Comparison of ENCODE assay signal across 16 cellular contexts in the genomic region with DNA sequence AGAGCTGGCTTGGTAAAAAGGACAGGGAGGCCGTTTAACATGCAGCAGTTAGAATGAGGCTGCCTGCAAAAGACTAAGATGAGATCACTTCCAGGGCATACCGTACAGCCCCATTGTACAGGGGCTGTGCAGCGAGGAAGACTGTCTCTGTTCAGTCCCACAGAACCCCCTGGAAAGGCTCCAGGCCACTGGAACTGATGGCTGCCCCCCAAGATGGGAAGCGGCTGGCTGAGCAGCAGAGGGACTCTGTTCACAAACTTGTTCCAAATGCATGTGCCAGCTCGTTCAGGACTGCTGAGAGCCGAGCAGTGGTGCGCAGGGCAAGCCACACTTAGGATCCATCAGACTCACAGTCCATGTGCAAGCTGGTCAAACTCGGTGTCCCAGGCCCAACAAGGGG.
DNase-seq lines count a peak whose midpoint lies in the region; ATAC-seq and TF ChIP-seq lines count a peak whose summit lies in the region.
"Had no signal": no experiment of that assay in that cellular context is flagged by ENCODE, and none has a peak within 500 bp of the region (broad histone marks: within the 10 kb centered on the region; RNA-seq: fewer than 3 reads in every experiment).

No MANE protein-coding gene starts in this region.

- no peaks in the 10 kb centered on the region for H3K36me3 Mint-ChIP-seq in brain
- H3K36me3 Mint-ChIP-seq in stimulated activated memory B cell treated with anti-CD40 and anti-IgM and Interleukin-4, amounts not matched to agents 10 μg/mL and 1 μg/mL and 100 μg/mL, for 72 hours, result peaks cover 27% of the 10 kb centered on the region
- H3K36me3 Mint-ChIP-seq in activated CD8-positive, alpha-beta T cell treated with anti-CD3 and anti-CD28 coated beads, Interleukin-2, amount 10 ng/mL, durations not matched to agents 7 days and 5 days (ENCODE audit: low read depth), result peaks cover 4% of the 10 kb centered on the region
- H3K36me3 Mint-ChIP-seq: mesothelial cell of epicardium, WTC11 had no signal

- H3K9me3 ChIP-seq in HEK293 (ENCODE audit: control insufficient read depth, insufficient read depth, low read depth, low read length), result no peaks in the 10 kb centered on the region
- no peaks in the 10 kb centered on the region for H3K9me3 ChIP-seq in left ventricle myocardium inferior (replicated peaks)
- H3K9me3 ChIP-seq: breast epithelium, gastrocnemius medialis had no signal

- H3K27ac ChIP-seq in HEK293 (ENCODE audit: extremely low read depth, low read depth, low read length) (no peak overlapping the region), left ventricle myocardium inferior (replicated peaks) (peak overlapping the region; percentile 87)
- H3K27ac ChIP-seq: breast epithelium, gastrocnemius medialis had no signal

- H3K27ac Mint-ChIP-seq in brain, result peak overlapping the region; percentile 62 to 93 (median 79)
- peak overlapping the region; percentile 90 for H3K27ac Mint-ChIP-seq in stimulated activated memory B cell treated with anti-CD40 and anti-IgM and Interleukin-4, amounts not matched to agents 10 μg/mL and 1 μg/mL and 100 μg/mL, for 72 hours
- no peak overlapping the region for H3K27ac Mint-ChIP-seq in activated CD8-positive, alpha-beta T cell treated with anti-CD3 and anti-CD28 coated beads, Interleukin-2, amount 10 ng/mL, durations not matched to agents 7 days and 5 days
- H3K27ac Mint-ChIP-seq: mesothelial cell of epicardium had no signal

- TF ChIP-seq CTCF in HEK293 (tag by site-specific recombination; IDR thresholded peaks at IDR 0.05) (no peak), brain (conservative IDR thresholded peaks at IDR 0.05) (no peak), left ventricle myocardium inferior (IDR thresholded peaks at IDR 0.05; ENCODE audit: borderline replicate concordance) (no peak)

- H3K36me3 ChIP-seq in HEK293 (ENCODE audit: control insufficient read depth in 2 of 2, insufficient read depth in 1 of 2, low read length in 2 of 2) (no peaks in the 10 kb centered on the region), left ventricle myocardium inferior (no peaks in the 10 kb centered on the region)
- H3K36me3 ChIP-seq: breast epithelium, gastrocnemius medialis had no signal

- H3K27me3 ChIP-seq in left ventricle myocardium inferior (ENCODE audit: low read depth), result no peaks in the 10 kb centered on the region
- H3K27me3 ChIP-seq: breast epithelium, gastrocnemius medialis had no signal

- H3K4me1 Mint-ChIP-seq in brain, result peaks cover 83% of the 10 kb centered on the region
- H3K4me1 Mint-ChIP-seq in stimulated activated memory B cell treated with anti-CD40 and anti-IgM and Interleukin-4, amounts not matched to agents 10 μg/mL and 1 μg/mL and 100 μg/mL, for 72 hours, result peaks cover 71% of the 10 kb centered on the region
- peaks cover 18% of the 10 kb centered on the region for H3K4me1 Mint-ChIP-seq in activated CD8-positive, alpha-beta T cell treated with anti-CD3 and anti-CD28 coated beads, Interleukin-2, amount 10 ng/mL, durations not matched to agents 7 days and 5 days (ENCODE audit: low read depth)

- intact Hi-C loops in left ventricle myocardium inferior (cut with micrococcal nuclease), result no loop called here

- POLR2A ChIA-PET in HEK293 (lab: Yijun Ruan, JAX), result no interaction called here
- POLR2A ChIA-PET in activated CD8-positive, alpha-beta T cell treated with anti-CD3 and anti-CD28 coated beads, Interleukin-2, amount 10 ng/mL, durations not matched to agents 7 days and 5 days (lab: Charles Lee), result no interaction called here

- H3K27me3 Mint-ChIP-seq in brain, result peaks cover 3% of the 10 kb centered on the region
- H3K27me3 Mint-ChIP-seq in stimulated activated memory B cell treated with anti-CD40 and anti-IgM and Interleukin-4, amounts not matched to agents 10 μg/mL and 1 μg/mL and 100 μg/mL, for 72 hours, result no peaks in the 10 kb centered on the region
- no peaks in the 10 kb centered on the region for H3K27me3 Mint-ChIP-seq in activated CD8-positive, alpha-beta T cell treated with anti-CD3 and anti-CD28 coated beads, Interleukin-2, amount 10 ng/mL, durations not matched to agents 7 days and 5 days (ENCODE audit: low read depth)

- DNase-seq in left ventricle myocardium inferior, result no peak
- DNase-seq in activated CD4-positive, alpha-beta T cell treated with anti-CD3 and anti-CD28 coated beads for 1 hour, result no peak
- no peak for DNase-seq in NCI-H82 treated with DMSO at 0.1 percent for 48 hours (lab: John Stamatoyannopoulos, UW; ENCODE audit: unreplicated experiment)
- no peak for DNase-seq in activated CD8-positive, alpha-beta T cell treated with anti-CD3 and anti-CD28 coated beads, Interleukin-2, amount 10 ng/mL, durations not matched to agents 7 days and 5 days
- DNase-seq: gastrocnemius medialis; MM.1S; NCI-H526; occipital lobe; stimulated activated naive CD8-positive, alpha-beta T cell treated with anti-CD3 and anti-CD28 coated beads, Interleukin-15, Interleukin-2, amounts not matched to agents 100 U/mL and 50 U/mL, for 24 hours had no signal

- H3K9me3 Mint-ChIP-seq in brain, result no peaks in the 10 kb centered on the region
- H3K9me3 Mint-ChIP-seq in stimulated activated memory B cell treated with anti-CD40 and anti-IgM and Interleukin-4, amounts not matched to agents 10 μg/mL and 1 μg/mL and 100 μg/mL, for 72 hours, result no peaks in the 10 kb centered on the region
- H3K9me3 Mint-ChIP-seq in activated CD8-positive, alpha-beta T cell treated with anti-CD3 and anti-CD28 coated beads, Interleukin-2, amount 10 ng/mL, durations not matched to agents 7 days and 5 days (ENCODE audit: insufficient read depth), result no peaks in the 10 kb centered on the region
- H3K9me3 Mint-ChIP-seq: mesothelial cell of epicardium, WTC11 had no signal

- CTCF ChIA-PET in HEK293 (lab: Yijun Ruan, JAX), result interaction anchor here (0.6 kb wide), 1 partner anchor 124 kb away, joined by 3 read pairs; no protein-coding TSS in a partner anchor
- CTCF ChIA-PET in activated CD8-positive, alpha-beta T cell treated with anti-CD3 and anti-CD28 coated beads, Interleukin-2, amount 10 ng/mL, durations not matched to agents 7 days and 5 days (lab: Charles Lee), result no interaction called here

- H3K4me3 ChIP-seq in HEK293 (ENCODE audit: low read depth, low read length) (no peak overlapping the region), left ventricle myocardium inferior (no peak overlapping the region)
- H3K4me3 ChIP-seq: breast epithelium, gastrocnemius medialis had no signal

- H3K4me1 ChIP-seq in HEK293 (ENCODE audit: control insufficient read depth, insufficient read depth, low read length), result peaks cover 7% of the 10 kb centered on the region
- H3K4me1 ChIP-seq in left ventricle myocardium inferior, result peaks cover 82% of the 10 kb centered on the region

- no peak for ATAC-seq in stimulated activated memory B cell treated with anti-CD40 and anti-IgM and Interleukin-4, amounts not matched to agents 10 μg/mL and 1 μg/mL and 100 μg/mL, for 72 hours
- no peak for ATAC-seq in HG02759 (IDR thresholded peaks at IDR 0.05; ENCODE audit: unreplicated experiment)
- no peak for ATAC-seq in activated CD8-positive, alpha-beta T cell treated with anti-CD3 and anti-CD28 coated beads, Interleukin-2, amount 10 ng/mL, durations not matched to agents 7 days and 5 days
- ATAC-seq: gastrocnemius medialis; stimulated activated naive CD8-positive, alpha-beta T cell treated with anti-CD3 and anti-CD28 coated beads, Interleukin-15, Interleukin-2, amounts not matched to agents 100 U/mL and 50 U/mL, for 24 hours; WTC11 had no signal

- no peak overlapping the region for H3K4me3 Mint-ChIP-seq in brain
- no peak overlapping the region for H3K4me3 Mint-ChIP-seq in stimulated activated memory B cell treated with anti-CD40 and anti-IgM and Interleukin-4, amounts not matched to agents 10 μg/mL and 1 μg/mL and 100 μg/mL, for 72 hours
- H3K4me3 Mint-ChIP-seq in activated CD8-positive, alpha-beta T cell treated with anti-CD3 and anti-CD28 coated beads, Interleukin-2, amount 10 ng/mL, durations not matched to agents 7 days and 5 days, result no peak overlapping the region
- H3K4me3 Mint-ChIP-seq: mesothelial cell of epicardium, WTC11 had no signal

TF ChIP-seq in HEK293, 187 proteins besides CTCF, POLR2A, EP300 and RAD21:
- TF ChIP-seq TCF7L2 (IDR thresholded peaks at IDR 0.05; ENCODE audit: borderline replicate concordance, low read depth, low read length) (no peak), FEZF1 (tag by site-specific recombination; IDR thresholded peaks at IDR 0.05) (peak; percentile 51), ZNF423 (tag by site-specific recombination; IDR thresholded peaks at IDR 0.05) (no peak), ZNF785 (tag by site-specific recombination; IDR thresholded peaks at IDR 0.05) (no peak), ZNF202 (tag by site-specific recombination; IDR thresholded peaks at IDR 0.05; ENCODE audit: borderline replicate concordance) (no peak)
